16 cellular contexts compared by ENCODE assay signal in genomic region chr1:180042994-180043622, GRCh38.
A peak's percentile ranks its signal among the peaks of the same experiment; 100 is the strongest.
DNase-seq lines count a peak whose midpoint lies in the region; TF ChIP-seq lines count a peak whose summit lies in the region.
"Had no signal": no experiment of that assay in that cellular context is flagged by ENCODE, and none has a peak within 500 bp of the region (broad histone marks: within the 10 kb centered on the region; RNA-seq: fewer than 3 reads in every experiment).

No MANE protein-coding gene starts in this region.

- H3K36me3 ChIP-seq in ovary (no peaks in the 10 kb centered on the region), endodermal cell (ENCODE audit: control insufficient read depth, insufficient read depth, low read length) (peaks cover 68% of the 10 kb centered on the region)

- no peaks in the 10 kb centered on the region for H3K9me3 ChIP-seq in ovary
- H3K9me3 ChIP-seq in endodermal cell (ENCODE audit: control insufficient read depth, low read length), result no peaks in the 10 kb centered on the region
- H3K9me3 ChIP-seq: tibial nerve had no signal

- H3K27ac Mint-ChIP-seq in HFFc6 (peak overlapping the region; percentile 73), endodermal cell (no peak overlapping the region)
- H3K27ac Mint-ChIP-seq in T-helper 2 cell treated with Interferon-gamma antibody and Interleukin-4, amounts not matched to agents 5 μg/mL and 100 μg/mL, for 36 hours, result no peak overlapping the region
- H3K27ac Mint-ChIP-seq: activated CD8-positive, alpha-beta memory T cell treated with anti-CD3 and anti-CD28 coated beads, Interleukin-2, amount 10 ng/mL, durations not matched to agents 7 days and 5 days; activated naive CD8-positive, alpha-beta T cell treated with anti-CD3 and anti-CD28 coated beads for 36 hours had no signal

- H3K27me3 Mint-ChIP-seq in HFFc6 (ENCODE audit: insufficient read depth) (no peaks in the 10 kb centered on the region), endodermal cell (ENCODE audit: insufficient read depth) (no peaks in the 10 kb centered on the region)
- no peaks in the 10 kb centered on the region for H3K27me3 Mint-ChIP-seq in T-helper 2 cell treated with Interferon-gamma antibody and Interleukin-4, amounts not matched to agents 5 μg/mL and 100 μg/mL, for 36 hours (ENCODE audit: low read depth)
- H3K27me3 Mint-ChIP-seq: activated CD8-positive, alpha-beta memory T cell treated with anti-CD3 and anti-CD28 coated beads, Interleukin-2, amount 10 ng/mL, durations not matched to agents 7 days and 5 days; activated naive CD8-positive, alpha-beta T cell treated with anti-CD3 and anti-CD28 coated beads for 36 hours had no signal

- peaks cover 47% of the 10 kb centered on the region for H3K4me1 Mint-ChIP-seq in HFFc6 (ENCODE audit: low read depth)
- H3K4me1 Mint-ChIP-seq in T-helper 2 cell treated with Interferon-gamma antibody and Interleukin-4, amounts not matched to agents 5 μg/mL and 100 μg/mL, for 36 hours (ENCODE audit: low read depth), result no peaks in the 10 kb centered on the region
- H3K4me1 Mint-ChIP-seq in endodermal cell, result no peaks in the 10 kb centered on the region

- no peak overlapping the region for H3K27ac ChIP-seq in ovary
- H3K27ac ChIP-seq in endodermal cell (ENCODE audit: low read depth, low read length), result no peak overlapping the region
- H3K27ac ChIP-seq: C4-2B, tibial nerve had no signal

- H3K4me1 ChIP-seq in ovary (ENCODE audit: insufficient read depth) (peaks cover 1% of the 10 kb centered on the region), endodermal cell (ENCODE audit: control insufficient read depth, insufficient read depth, low read length) (no peaks in the 10 kb centered on the region)
- H3K4me1 ChIP-seq: tibial nerve had no signal

- TF ChIP-seq EP300 in ovary (IDR thresholded peaks at IDR 0.05), result no peak

- 89 to 92% (median 92%) methylated on average over 3 of the region's 3 CpGs for WGBS in ovary, 3 donors
- WGBS in endodermal cell (ENCODE audit: insufficient coverage in 1 of 2, insufficient read length in 1 of 2), 2 experiments, result 94 to 97% methylated on average over 2 to 3 of the region's 3 CpGs

- intact Hi-C loops in ovary (cut with DNase I), result no loop called here

- H3K27me3 ChIP-seq in ovary (no peaks in the 10 kb centered on the region), endodermal cell (ENCODE audit: control insufficient read depth, insufficient read depth, low read length, poor library complexity, severe bottlenecking) (no peaks in the 10 kb centered on the region)
- H3K27me3 ChIP-seq: tibial nerve had no signal

- peak; percentile 2 for DNase-seq in AG08395 (ENCODE audit: low spot score)
- peak; percentile 80 for DNase-seq in HFFc6
- DNase-seq in astrocyte of the spinal cord (ENCODE audit: low read depth, low spot score), result peak; percentile 42
- DNase-seq in fibroblast of villous mesenchyme (ENCODE audit: low read depth), result peak; percentile 65
- DNase-seq in T-helper 9 cell, result no peak
- DNase-seq in T-helper 2 cell treated with Interferon-gamma antibody and Interleukin-4, amounts not matched to agents 5 μg/mL and 100 μg/mL, for 36 hours (ENCODE audit: low spot score), result no peak
- DNase-seq in ovary, result no peak
- no peak for DNase-seq in endodermal cell
- DNase-seq: activated CD8-positive, alpha-beta memory T cell treated with anti-CD3 and anti-CD28 coated beads, Interleukin-2, amount 10 ng/mL, durations not matched to agents 7 days and 5 days; activated naive CD8-positive, alpha-beta T cell treated with anti-CD3 and anti-CD28 coated beads for 36 hours; cortex of kidney; islet precursor cell; posterior cingulate gyrus; stimulated activated CD4-positive, alpha-beta T cell treated with anti-CD3 and anti-CD28 coated beads, Interleukin-15, amount 100 ng/mL, for 24 hours had no signal

- H3K4me3 ChIP-seq in astrocyte of the spinal cord (ENCODE audit: low read depth, low read length) (no peak overlapping the region), fibroblast of villous mesenchyme (ENCODE audit: low read depth, low read length) (no peak overlapping the region), ovary (no peak overlapping the region), endodermal cell (ENCODE audit: low read length) (no peak overlapping the region)
- H3K4me3 ChIP-seq: tibial nerve had no signal

- no peak for TF ChIP-seq POLR2A in ovary (IDR thresholded peaks at IDR 0.05)

- TF ChIP-seq CTCF in HFFc6 (IDR thresholded peaks at IDR 0.05), result no peak
- no peak for TF ChIP-seq CTCF in astrocyte of the spinal cord (IDR thresholded peaks at IDR 0.05; ENCODE audit: low read depth, low read length)
- TF ChIP-seq CTCF in fibroblast of villous mesenchyme (IDR thresholded peaks at IDR 0.05; ENCODE audit: insufficient read depth, low read depth, low read length), result no peak
- no peak for TF ChIP-seq CTCF in ovary (IDR thresholded peaks at IDR 0.05)
- TF ChIP-seq CTCF in endodermal cell (conservative IDR thresholded peaks at IDR 0.05), result no peak

- H3K4me3 Mint-ChIP-seq in HFFc6 (peak overlapping the region; percentile 27), endodermal cell (no peak overlapping the region)
- H3K4me3 Mint-ChIP-seq in T-helper 2 cell treated with Interferon-gamma antibody and Interleukin-4, amounts not matched to agents 5 μg/mL and 100 μg/mL, for 36 hours, result no peak overlapping the region
- H3K4me3 Mint-ChIP-seq: activated CD8-positive, alpha-beta memory T cell treated with anti-CD3 and anti-CD28 coated beads, Interleukin-2, amount 10 ng/mL, durations not matched to agents 7 days and 5 days; activated naive CD8-positive, alpha-beta T cell treated with anti-CD3 and anti-CD28 coated beads for 36 hours had no signal

- in situ Hi-C loops in astrocyte of the spinal cord (cut with HindIII; ENCODE audit: low sequenced_read_pairs), result no loop called here

- no peak overlapping the region for H3K9ac ChIP-seq in endodermal cell (ENCODE audit: extremely low read depth, low read length, poor library complexity, severe bottlenecking)

- H3K36me3 Mint-ChIP-seq in HFFc6 (ENCODE audit: low read depth) (peaks cover 38% of the 10 kb centered on the region), endodermal cell (ENCODE audit: low read depth) (peaks cover 43% of the 10 kb centered on the region)
- peaks cover 55% of the 10 kb centered on the region for H3K36me3 Mint-ChIP-seq in T-helper 2 cell treated with Interferon-gamma antibody and Interleukin-4, amounts not matched to agents 5 μg/mL and 100 μg/mL, for 36 hours (ENCODE audit: low read depth)

- H3K9me3 Mint-ChIP-seq in HFFc6, result no peaks in the 10 kb centered on the region
- no peaks in the 10 kb centered on the region for H3K9me3 Mint-ChIP-seq in T-helper 2 cell treated with Interferon-gamma antibody and Interleukin-4, amounts not matched to agents 5 μg/mL and 100 μg/mL, for 36 hours
- H3K9me3 Mint-ChIP-seq in endodermal cell, result no peaks in the 10 kb centered on the region
- H3K9me3 Mint-ChIP-seq: activated naive CD8-positive, alpha-beta T cell treated with anti-CD3 and anti-CD28 coated beads for 36 hours had no signal

Comparison
In these comparisons a context has a peak if more than half of its experiments do, and no peak if none do; other contexts are left out.
1. DNase-seq: peak in AG08395 (single experiment), HFFc6 (single experiment), astrocyte of the spinal cord (single experiment) and fibroblast of villous mesenchyme (single experiment); none in T-helper 9 cell (single experiment), T-helper 2 cell treated with Interferon-gamma antibody and Interleukin-4, amounts not matched to agents 5 μg/mL and 100 μg/mL, for 36 hours (single experiment), ovary (0 of 5) and endodermal cell (single experiment).